In genomic region chr1:83901547-83902155, GRCh38 we compare ENCODE assay signal across 9 cellular contexts.
DNase-seq lines count a peak whose midpoint lies in the region; ATAC-seq, FAIRE-seq and TF ChIP-seq lines count a peak whose summit lies in the region.
"Had no signal": no experiment of that assay in that cellular context is flagged by ENCODE, and none has a peak within 500 bp of the region (broad histone marks: within the 10 kb centered on the region; RNA-seq: fewer than 3 reads in every experiment).

No MANE protein-coding gene starts in this region.

- TF ChIP-seq CTCF in fibroblast of pulmonary artery (IDR thresholded peaks at IDR 0.05; ENCODE audit: low read length, missing control alignments) = no peak
- no peak for TF ChIP-seq CTCF in D721Med (IDR thresholded peaks at IDR 0.05; ENCODE audit: insufficient read depth, missing control alignments)

- FAIRE-seq in RCC 7860 (lab: Jason Lieb, UNC) = peak; percentile 93
- no peak for FAIRE-seq in D721Med (lab: Jason Lieb, UNC)

- H3K27me3 Mint-ChIP-seq in T-helper 2 cell treated with Interferon-gamma antibody and Interleukin-4, amounts not matched to agents 5 μg/mL and 100 μg/mL, for 36 hours (ENCODE audit: low read depth) = peaks cover 2% of the 10 kb centered on the region

- DNase-seq in NCI-H1417 (lab: John Stamatoyannopoulos, UW) = peak in 2 of 3 experiments; percentile 18 to 34
- no peak for DNase-seq in NCI-H1417 treated with DMSO at 0.1 percent for 48 hours (lab: John Stamatoyannopoulos, UW)
- peak; percentile 86 for DNase-seq in RCC 7860 (ENCODE audit: low spot score)
- DNase-seq in fibroblast of pulmonary artery (ENCODE audit: low read depth) = peak; percentile 67
- peak; percentile 60 for DNase-seq in stromal cell of bone marrow (ENCODE audit: low read depth)
- no peak for DNase-seq in D721Med (ENCODE audit: insufficient read length, low spot score)
- DNase-seq in T-helper 2 cell treated with Interferon-gamma antibody and Interleukin-4, amounts not matched to agents 5 μg/mL and 100 μg/mL, for 36 hours (ENCODE audit: low spot score) = no peak

- no peaks in the 10 kb centered on the region for H3K4me1 Mint-ChIP-seq in T-helper 2 cell treated with Interferon-gamma antibody and Interleukin-4, amounts not matched to agents 5 μg/mL and 100 μg/mL, for 36 hours (ENCODE audit: low read depth)

- no peak overlapping the region for H3K4me3 ChIP-seq in fibroblast of pulmonary artery (replicated peaks; ENCODE audit: low read depth, low read length)
- H3K4me3 ChIP-seq: ascending aorta had no signal

- H3K4me3 Mint-ChIP-seq in T-helper 2 cell treated with Interferon-gamma antibody and Interleukin-4, amounts not matched to agents 5 μg/mL and 100 μg/mL, for 36 hours = no peak overlapping the region

- no peaks in the 10 kb centered on the region for H3K36me3 Mint-ChIP-seq in T-helper 2 cell treated with Interferon-gamma antibody and Interleukin-4, amounts not matched to agents 5 μg/mL and 100 μg/mL, for 36 hours (ENCODE audit: low read depth)

- no peak overlapping the region for H3K27ac Mint-ChIP-seq in T-helper 2 cell treated with Interferon-gamma antibody and Interleukin-4, amounts not matched to agents 5 μg/mL and 100 μg/mL, for 36 hours

- no peak for ATAC-seq in GM18870 (IDR thresholded peaks at IDR 0.05; ENCODE audit: unreplicated experiment)

- H3K9me3 Mint-ChIP-seq in T-helper 2 cell treated with Interferon-gamma antibody and Interleukin-4, amounts not matched to agents 5 μg/mL and 100 μg/mL, for 36 hours = no peaks in the 10 kb centered on the region

Comparison
In these comparisons a context has a peak if more than half of its experiments do, and no peak if none do; other contexts are left out.
1. DNase-seq: peak in NCI-H1417 (2 of 3), RCC 7860 (single experiment), fibroblast of pulmonary artery (single experiment) and stromal cell of bone marrow (single experiment); none in NCI-H1417 treated with DMSO at 0.1 percent for 48 hours (single experiment), D721Med (single experiment) and T-helper 2 cell treated with Interferon-gamma antibody and Interleukin-4, amounts not matched to agents 5 μg/mL and 100 μg/mL, for 36 hours (single experiment).